Comparison of ENCODE assay signal across 32 cellular contexts in the genomic region with DNA sequence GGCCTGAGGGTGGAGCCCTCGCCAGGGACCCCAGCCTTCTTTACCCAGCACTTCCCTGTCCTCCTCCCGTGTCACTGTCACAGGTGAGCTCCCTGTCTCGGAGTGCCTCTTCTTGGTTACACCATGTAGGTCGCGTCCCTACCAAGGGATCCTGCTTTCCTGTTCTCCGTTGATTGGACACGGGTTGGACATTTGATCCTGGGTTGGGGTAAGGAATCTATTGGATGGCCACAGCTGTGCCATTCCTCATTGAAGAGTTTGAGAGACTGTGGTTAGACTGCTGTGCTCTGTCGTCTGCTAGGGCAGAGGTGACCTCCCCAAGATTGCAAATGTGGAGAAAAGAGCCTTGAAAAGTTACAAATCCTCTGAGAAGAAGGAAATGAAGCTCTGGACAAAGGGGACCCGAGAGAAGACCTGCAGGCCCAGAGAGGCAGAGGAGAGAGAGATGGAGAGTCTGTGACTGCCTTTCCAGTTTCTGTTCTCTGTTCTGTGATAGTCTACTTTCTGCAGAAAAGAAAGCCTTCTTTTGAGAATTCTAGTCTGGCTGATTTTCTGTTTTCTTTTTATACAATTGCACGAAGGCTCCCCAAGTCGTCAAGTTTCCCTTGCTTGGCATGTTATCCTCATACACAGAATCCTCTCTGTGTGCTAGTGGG.
"Had no signal": no experiment of that assay in that cellular context is flagged by ENCODE, and none has a peak within 500 bp of the region (broad histone marks: within the 10 kb centered on the region; RNA-seq: fewer than 3 reads in every experiment).

No MANE protein-coding gene starts in this region.

- H3K36me3 ChIP-seq: esophagus squamous epithelium, heart right ventricle, ovary, sigmoid colon, thoracic aorta, tibial nerve, upper lobe of right lung, uterus had no signal

- H3K4me1 ChIP-seq: psoas muscle, sigmoid colon, upper lobe of right lung, uterus had no signal

- ATAC-seq: heart right ventricle; mucosa of descending colon; natural killer cell treated with Interleukin-12 subunit alpha and Interleukin-12 subunit beta and Interleukin-15 and Interleukin-18, amount 100 ng/mL, for 72 hours; psoas muscle; right cardiac atrium; stimulated activated effector memory CD8-positive, alpha-beta T cell treated with anti-CD3 and anti-CD28 coated beads, Interleukin-12 subunit alpha, Interleukin-12 subunit beta, amount 100 ng/mL, for 72 hours; stimulated activated naive CD8-positive, alpha-beta T cell treated with anti-CD3 and anti-CD28 coated beads, Interleukin-15, Interleukin-2, amounts not matched to agents 100 U/mL and 50 U/mL, for 24 hours; upper lobe of right lung had no signal

- H3K4me3 ChIP-seq: coronary artery, esophagus squamous epithelium, heart right ventricle, mucosa of descending colon, ovary, psoas muscle, sigmoid colon, thoracic aorta, tibial nerve, upper lobe of right lung, uterus had no signal

- H3K9me3 Mint-ChIP-seq: stimulated activated effector memory CD8-positive, alpha-beta T cell treated with anti-CD3 and anti-CD28 coated beads, Interleukin-12 subunit alpha, Interleukin-12 subunit beta, amount 100 ng/mL, for 72 hours had no signal

- FAIRE-seq: endometrium had no signal

- H3K4me3 Mint-ChIP-seq: immature natural killer cell; mesothelial cell of epicardium; naive B cell; natural killer cell treated with Interleukin-12 subunit alpha and Interleukin-12 subunit beta and Interleukin-15 and Interleukin-18, amount 100 ng/mL, for 72 hours; stimulated activated effector memory CD8-positive, alpha-beta T cell treated with anti-CD3 and anti-CD28 coated beads, Interleukin-12 subunit alpha, Interleukin-12 subunit beta, amount 100 ng/mL, for 72 hours had no signal

- H3K9me3 ChIP-seq: esophagus squamous epithelium, heart right ventricle, mucosa of descending colon, ovary, psoas muscle, sigmoid colon, thoracic aorta, tibial nerve, upper lobe of right lung, uterus had no signal

- H3K4me1 Mint-ChIP-seq: immature natural killer cell; mesothelial cell of epicardium; naive B cell; stimulated activated effector memory CD8-positive, alpha-beta T cell treated with anti-CD3 and anti-CD28 coated beads, Interleukin-12 subunit alpha, Interleukin-12 subunit beta, amount 100 ng/mL, for 72 hours had no signal

- H3K27ac Mint-ChIP-seq: immature natural killer cell; mesothelial cell of epicardium; natural killer cell treated with Interleukin-12 subunit alpha and Interleukin-12 subunit beta and Interleukin-15 and Interleukin-18, amount 100 ng/mL, for 72 hours; stimulated activated effector memory CD8-positive, alpha-beta T cell treated with anti-CD3 and anti-CD28 coated beads, Interleukin-12 subunit alpha, Interleukin-12 subunit beta, amount 100 ng/mL, for 72 hours had no signal

- H3K27ac ChIP-seq: coronary artery, esophagus squamous epithelium, heart right ventricle, ovary, psoas muscle, sigmoid colon, thoracic aorta, tibial nerve, upper lobe of right lung, uterus had no signal

- H3K27me3 Mint-ChIP-seq: naive B cell had no signal

- H3K36me3 Mint-ChIP-seq: immature natural killer cell; mesothelial cell of epicardium; naive B cell; natural killer cell treated with Interleukin-12 subunit alpha and Interleukin-12 subunit beta and Interleukin-15 and Interleukin-18, amount 100 ng/mL, for 72 hours; stimulated activated effector memory CD8-positive, alpha-beta T cell treated with anti-CD3 and anti-CD28 coated beads, Interleukin-12 subunit alpha, Interleukin-12 subunit beta, amount 100 ng/mL, for 72 hours had no signal

- H3K27me3 ChIP-seq: esophagus squamous epithelium, ovary, sigmoid colon, tibial nerve, upper lobe of right lung, uterus had no signal

- DNase-seq: dermis blood vessel endothelial cell; effector memory CD4-positive, alpha-beta T cell; erythroblast; esophagus squamous epithelium; foreskin melanocyte; glutamatergic neuron; heart right ventricle; hypothalamus; immature natural killer cell; islet precursor cell; kidney glomerular epithelial cell; mesenchymal stem cell; mucosa of descending colon; naive B cell; occipital lobe; ovary; posterior cingulate gyrus; psoas muscle; right cardiac atrium; sigmoid colon; stimulated activated CD4-positive, alpha-beta T cell treated with anti-CD3 and anti-CD28 coated beads, Interleukin-2, amount 100 ng/mL, for 24 hours; stimulated activated CD4-positive, alpha-beta T cell treated with anti-CD3 and anti-CD28 coated beads, Interleukin-4, amount 100 ng/mL, for 24 hours; stimulated activated naive CD8-positive, alpha-beta T cell treated with anti-CD3 and anti-CD28 coated beads, Interleukin-15, Interleukin-2, amounts not matched to agents 100 U/mL and 50 U/mL, for 24 hours; upper lobe of right lung; uterus had no signal
